In the genomic region with DNA sequence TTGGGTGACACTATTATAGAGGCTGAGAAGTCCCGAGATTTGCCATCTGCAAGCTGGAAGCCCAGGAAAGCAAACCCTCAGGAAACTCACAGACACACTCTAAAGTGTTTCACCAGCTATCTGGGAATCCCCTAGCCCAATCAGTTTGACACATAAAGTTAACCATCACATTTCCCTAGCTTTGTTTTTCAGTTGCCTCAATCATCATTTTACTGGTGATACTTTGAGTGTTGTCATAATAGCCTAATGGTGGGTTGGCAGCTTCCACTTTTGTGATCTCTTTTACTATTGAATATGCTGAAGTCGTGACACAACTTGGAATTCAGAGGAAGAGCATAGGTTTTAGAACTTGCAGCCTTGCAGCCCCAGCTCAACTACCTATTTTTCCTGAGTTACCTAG, we compare ENCODE assay signal across 1 cellular context.
TF ChIP-seq lines count a peak whose summit lies in the region.

No MANE protein-coding gene starts in this region.

TF ChIP-seq in endothelial cell of umbilical vein, 7 proteins besides CTCF, POLR2A, EP300 and RAD21:
- no peak for TF ChIP-seq FOS (IDR thresholded peaks at IDR 0.05; ENCODE audit: borderline replicate concordance, insufficient read depth, low read length)
- no peak for TF ChIP-seq MYC (IDR thresholded peaks at IDR 0.05; ENCODE audit: low read depth, low read length)
- no peak for TF ChIP-seq POLR2AphosphoS5 (IDR thresholded peaks at IDR 0.05; ENCODE audit: insufficient read depth, low read depth, low read length)
- TF ChIP-seq GATA2 (IDR thresholded peaks at IDR 0.05; ENCODE audit: insufficient read depth, insufficient read length, low read depth, low read length), result no peak
TF ChIP-seq in endothelial cell of umbilical vein: peak in this region for 0.
